In genomic region chr10:98423691-98424120, GRCh38 we compare ENCODE assay signal across 14 cellular contexts. TPM values are rescaled to one million over a fixed set of nuclear protein-coding genes. Genes with fewer than 3 reads are reported as not detected.
DNase-seq lines count a peak whose midpoint lies in the region; ATAC-seq and TF ChIP-seq lines count a peak whose summit lies in the region.
"Had no signal": no experiment of that assay in that cellular context is flagged by ENCODE, and none has a peak within 500 bp of the region (broad histone marks: within the 10 kb centered on the region; RNA-seq: fewer than 3 reads in every experiment).

No MANE protein-coding gene starts in this region.

- H3K27ac Mint-ChIP-seq in WTC11, result no peak overlapping the region
- H3K27ac Mint-ChIP-seq: activated CD8-positive, alpha-beta T cell treated with anti-CD3 and anti-CD28 coated beads, Interleukin-2, amount 10 ng/mL, durations not matched to agents 7 days and 5 days had no signal

- H2AK5ac ChIP-seq in mesendoderm (ENCODE audit: low read length), result no peak overlapping the region

- no peak overlapping the region for H3K4ac ChIP-seq in mesendoderm (ENCODE audit: low read depth, low read length)

- DNase-seq in D341Med (ENCODE audit: low spot score) (peak; percentile 55), HFF-Myc (ENCODE audit: extremely low read depth, low read depth) (no peak), WTC11 (ENCODE audit: low spot score) (peak; percentile 79), mesendoderm (peak; percentile 68), NCI-H1048 (lab: John Stamatoyannopoulos, UW) (no peak), Karpas-422 (no peak), cerebellar nuclear complex (lab: John Stamatoyannopoulos, UW) (no peak), midbrain (lab: John Stamatoyannopoulos, UW) (no peak)
- DNase-seq: activated CD8-positive, alpha-beta T cell treated with anti-CD3 and anti-CD28 coated beads, Interleukin-2, amount 10 ng/mL, durations not matched to agents 7 days and 5 days; activated naive CD4-positive, alpha-beta T cell; CD4-positive, CD25-positive, alpha-beta regulatory T cell; mucosa of descending colon; NCI-H1105 had no signal

- H3K4me1 ChIP-seq in mesendoderm (ENCODE audit: control insufficient read depth, low read depth, low read length) (no peaks in the 10 kb centered on the region), Karpas-422 (ENCODE audit: low read length) (no peaks in the 10 kb centered on the region)

- H3K4me2 ChIP-seq in mesendoderm (ENCODE audit: low read length) (no peak overlapping the region), Karpas-422 (ENCODE audit: low read depth, low read length, poor library complexity, severe bottlenecking) (no peak overlapping the region)

- H3K79me2 ChIP-seq in mesendoderm (ENCODE audit: control insufficient read depth, insufficient read depth, low read length) (no peaks in the 10 kb centered on the region), Karpas-422 (ENCODE audit: low read length) (no peaks in the 10 kb centered on the region)

- H3K27me3 ChIP-seq in mesendoderm (ENCODE audit: insufficient read depth, low read length, poor library complexity) (no peaks in the 10 kb centered on the region), Karpas-422 (ENCODE audit: low read length) (no peaks in the 10 kb centered on the region)

- H2BK15ac ChIP-seq in mesendoderm (replicated peaks; ENCODE audit: low read depth), result no peak overlapping the region

- H3K4me1 Mint-ChIP-seq in WTC11, result no peaks in the 10 kb centered on the region
- H3K4me1 Mint-ChIP-seq: CD4-positive, CD25-positive, alpha-beta regulatory T cell; central memory CD8-positive, alpha-beta T cell had no signal

- H3K9me3 ChIP-seq in Karpas-422 (ENCODE audit: low read length), result no peaks in the 10 kb centered on the region
- H3K9me3 ChIP-seq: mucosa of descending colon had no signal

- peaks cover 3% of the 10 kb centered on the region; the same call in 1 of the 2 replicates for H3K36me3 Mint-ChIP-seq in WTC11

- no CpG with 5 or more reads among the region's 9 CpGs for WGBS in mesendoderm (ENCODE audit: extremely low coverage, insufficient coverage, low lambda C conversion rate)

- no peaks in the 10 kb centered on the region for H3K27me3 Mint-ChIP-seq in WTC11 (ENCODE audit: low read depth)
- H3K27me3 Mint-ChIP-seq: CD4-positive, CD25-positive, alpha-beta regulatory T cell; central memory CD8-positive, alpha-beta T cell had no signal

- ATAC-seq in WTC11, result peak; percentile 83
- ATAC-seq: activated CD8-positive, alpha-beta T cell treated with anti-CD3 and anti-CD28 coated beads, Interleukin-2, amount 10 ng/mL, durations not matched to agents 7 days and 5 days; mucosa of descending colon had no signal

- H3K9me2 ChIP-seq in Karpas-422 (replicated peaks; ENCODE audit: insufficient read depth, low read length), result no peaks in the 10 kb centered on the region

- H2BK120ac ChIP-seq in mesendoderm (ENCODE audit: low read depth, low read length), result no peak overlapping the region

- peak; percentile 8 for TF ChIP-seq CTCF in HFF-Myc (IDR thresholded peaks at IDR 0.05; ENCODE audit: low read depth, low read length, missing control alignments)
- TF ChIP-seq CTCF in WTC11 (IDR thresholded peaks at IDR 0.05), result peak; percentile 36; the same call in 1 of the 2 replicates

- H3K36me3 ChIP-seq in mesendoderm (ENCODE audit: control insufficient read depth, insufficient read depth, low read length), result no peaks in the 10 kb centered on the region
- no peaks in the 10 kb centered on the region for H3K36me3 ChIP-seq in Karpas-422 (ENCODE audit: insufficient read depth, low read length)

- H3K9ac ChIP-seq in mesendoderm (ENCODE audit: low read length), result no peak overlapping the region
- H3K9ac ChIP-seq in Karpas-422 (ENCODE audit: low read length), result no peak overlapping the region

- H3K27ac ChIP-seq in mesendoderm (ENCODE audit: low read depth, low read length), result no peak overlapping the region
- H3K27ac ChIP-seq in Karpas-422 (ENCODE audit: low read length), result no peak overlapping the region

- H3K4me3 ChIP-seq in HFF-Myc (replicated peaks; ENCODE audit: low read depth, low read length) (no peak overlapping the region), mesendoderm (ENCODE audit: low read length) (no peak overlapping the region), Karpas-422 (ENCODE audit: low read length) (no peak overlapping the region)
- H3K4me3 ChIP-seq: mucosa of descending colon had no signal

- H4K5ac ChIP-seq in mesendoderm (ENCODE audit: low read length), result no peak overlapping the region

- H4K8ac ChIP-seq in mesendoderm (ENCODE audit: low read depth, low read length), result no peak overlapping the region

- no peak overlapping the region for H3K18ac ChIP-seq in mesendoderm (ENCODE audit: low read length)

- H3K56ac ChIP-seq in mesendoderm (ENCODE audit: low read length), result no peak overlapping the region

- H3K4me3 Mint-ChIP-seq in WTC11, result no peak overlapping the region
- H3K4me3 Mint-ChIP-seq: activated CD8-positive, alpha-beta T cell treated with anti-CD3 and anti-CD28 coated beads, Interleukin-2, amount 10 ng/mL, durations not matched to agents 7 days and 5 days; CD4-positive, CD25-positive, alpha-beta regulatory T cell; central memory CD8-positive, alpha-beta T cell had no signal

- no peak overlapping the region for H2AFZ ChIP-seq in Karpas-422 (ENCODE audit: low read length)

- no peaks in the 10 kb centered on the region for H3K9me3 Mint-ChIP-seq in WTC11
- H3K9me3 Mint-ChIP-seq: CD4-positive, CD25-positive, alpha-beta regulatory T cell; central memory CD8-positive, alpha-beta T cell had no signal

- CTCF ChIA-PET in WTC11 (lab: Charles Lee), result interaction anchor here (0.6 to 3.5 kb wide), 24 partner anchors 9 to 853 kb away, joined by 3 to 23 read pairs (median 4); partner anchors contain the start of genes LOXL4 and PYROXD2

- H3K23ac ChIP-seq in mesendoderm (ENCODE audit: low read length), result no peak overlapping the region

- H2BK5ac ChIP-seq in mesendoderm (ENCODE audit: low read length), result no peak overlapping the region

- no peaks in the 10 kb centered on the region for H3K79me1 ChIP-seq in mesendoderm (ENCODE audit: low read length)

- POLR2A ChIA-PET in WTC11 (lab: Charles Lee), result interaction anchor here (0.6 kb wide), 1 partner anchor 9 kb away, joined by 3 read pairs; the partner anchor contains the start of gene PYROXD2

- H4K20me1 ChIP-seq in Karpas-422 (ENCODE audit: insufficient read depth, low read depth, low read length), result no peaks in the 10 kb centered on the region

TF ChIP-seq in WTC11, 78 proteins besides CTCF, POLR2A, EP300 and RAD21 (continues in another document):
- TF ChIP-seq NR1H2 (CRISPR knock-in tag; IDR thresholded peaks at IDR 0.05) (no peak), GRHL2 (CRISPR knock-in tag; IDR thresholded peaks at IDR 0.05; ENCODE audit: insufficient replicate concordance, severe bottlenecking) (no peak), ZNF121 (CRISPR knock-in tag; IDR thresholded peaks at IDR 0.05) (no peak), EMX1 (CRISPR knock-in tag; IDR thresholded peaks at IDR 0.05) (no peak), SOX15 (CRISPR knock-in tag; IDR thresholded peaks at IDR 0.05) (no peak), SMAD4 (CRISPR knock-in tag; IDR thresholded peaks at IDR 0.05) (no peak), TEAD4 (CRISPR knock-in tag; IDR thresholded peaks at IDR 0.05) (no peak), ARID4B (CRISPR knock-in tag; IDR thresholded peaks at IDR 0.05; ENCODE audit: borderline replicate concordance) (0 out of 2 replicates have a peak, but pooled peaks have one; percentile 42)

RNA-seq across cellular contexts. Expression of gene PYROXD2, which starts 8.7 kb away (rescaled TPM):
- total RNA-seq in WTC11 (2021), result 7.0 to 8.6 TPM (median 8.1 TPM) in 3 replicates
- 0.48 TPM for polyA plus RNA-seq in mesendoderm (2013, experiment 1 of 2)
- 1.2 TPM for polyA plus RNA-seq in mesendoderm (2013, experiment 2 of 2)
- total RNA-seq in Karpas-422 (2014; rRNA removed; shearing (Covaris generic); ENCODE audit: low replicate concordance), result 1.2 TPM in 1 of 2 replicates, not detected in the other

RNA-seq across cellular contexts. Expression of gene HPS1, which starts 23.0 kb away (rescaled TPM):
- total RNA-seq in WTC11 (2021), result 43.4 to 49.3 TPM (median 47.4 TPM) in 3 replicates
- 22.7 TPM for polyA plus RNA-seq in mesendoderm (2013, experiment 1 of 2)
- polyA plus RNA-seq in mesendoderm (2013, experiment 2 of 2), result 24.9 TPM
- 35.6 and 43.4 TPM in 2 replicates for total RNA-seq in Karpas-422 (2014; rRNA removed; shearing (Covaris generic); ENCODE audit: low replicate concordance)

Comparison
In these comparisons a context has a peak if more than half of its experiments do, and no peak if none do; other contexts are left out.
1. DNase-seq: peak in D341Med (single experiment), WTC11 (single experiment) and mesendoderm (single experiment); none in HFF-Myc (single experiment), NCI-H1048 (single experiment), Karpas-422 (single experiment), cerebellar nuclear complex (0 of 2) and midbrain (single experiment).